Comparison of ENCODE assay signal across 8 cellular contexts in genomic region chr15:66401130-66402021, GRCh38. TPM values are rescaled to one million over a fixed set of nuclear protein-coding genes. Genes with fewer than 3 reads are reported as not detected.
A peak's percentile ranks its signal among the peaks of the same experiment; 100 is the strongest.
DNase-seq lines count a peak whose midpoint lies in the region; TF ChIP-seq lines count a peak whose summit lies in the region.
"Had no signal": no experiment of that assay in that cellular context is flagged by ENCODE, and none has a peak within 500 bp of the region (broad histone marks: within the 10 kb centered on the region; RNA-seq: fewer than 3 reads in every experiment).

No MANE protein-coding gene starts in this region.

- H3K27ac Mint-ChIP-seq in activated naive CD8-positive, alpha-beta T cell treated with anti-CD3 and anti-CD28 coated beads for 36 hours = peak overlapping the region; percentile 67
- no peak overlapping the region for H3K27ac Mint-ChIP-seq in neural crest cell (ENCODE audit: unreplicated experiment)
- H3K27ac Mint-ChIP-seq: progenitor cell of endocrine pancreas had no signal

- no peaks in the 10 kb centered on the region for H3K27me3 Mint-ChIP-seq in activated naive CD8-positive, alpha-beta T cell treated with anti-CD3 and anti-CD28 coated beads for 36 hours
- no peaks in the 10 kb centered on the region for H3K27me3 Mint-ChIP-seq in neural crest cell (ENCODE audit: low read depth)
- H3K27me3 Mint-ChIP-seq: progenitor cell of endocrine pancreas had no signal

- no peaks in the 10 kb centered on the region for H3K9me3 ChIP-seq in KOPT-K1 (ENCODE audit: insufficient read depth, low read length, poor library complexity, severe bottlenecking)
- no peaks in the 10 kb centered on the region for H3K9me3 ChIP-seq in HAP-1

- DNase-seq in activated naive CD8-positive, alpha-beta T cell treated with anti-CD3 and anti-CD28 coated beads for 36 hours = no peak
- DNase-seq in neural crest cell (ENCODE audit: low read depth, low spot score) (no peak), AML-193 (lab: John Stamatoyannopoulos, UW) (no peak), HAP-1 (ENCODE audit: low spot score in 2 of 2) (no peak), activated gamma-delta T cell (lab: John Stamatoyannopoulos, UW) (no peak)

- in situ Hi-C loops in HAP-1 (cut with MboI; ENCODE audit: low sequenced_read_pairs) = no loop called here

- peaks cover under 1% of the 10 kb centered on the region; the same call in 1 of the 2 replicates for H3K36me3 ChIP-seq in KOPT-K1 (ENCODE audit: insufficient read depth, low read length)
- peaks cover 3% of the 10 kb centered on the region; the same call in 1 of the 2 replicates for H3K36me3 ChIP-seq in HAP-1 (replicated peaks)

- no peaks in the 10 kb centered on the region for H3K27me3 ChIP-seq in HAP-1 (ENCODE audit: low read depth)

- H3K4me1 ChIP-seq in HAP-1 = peaks cover 5% of the 10 kb centered on the region

- TF ChIP-seq CTCF in GM12874 (IDR thresholded peaks at IDR 0.05; ENCODE audit: insufficient read depth, low read depth, low read length) = 0 out of 2 replicates have a peak, but pooled peaks have one; percentile 1
- no peak for TF ChIP-seq CTCF in neural crest cell (conservative IDR thresholded peaks at IDR 0.05)

- H3K9me3 Mint-ChIP-seq in activated naive CD8-positive, alpha-beta T cell treated with anti-CD3 and anti-CD28 coated beads for 36 hours = peaks cover under 1% of the 10 kb centered on the region
- H3K9me3 Mint-ChIP-seq in neural crest cell = no peaks in the 10 kb centered on the region

- H3K4me3 Mint-ChIP-seq in activated naive CD8-positive, alpha-beta T cell treated with anti-CD3 and anti-CD28 coated beads for 36 hours = peak overlapping the region; percentile 50
- peak overlapping the region; percentile 25 for H3K4me3 Mint-ChIP-seq in neural crest cell

- H3K36me3 Mint-ChIP-seq in activated naive CD8-positive, alpha-beta T cell treated with anti-CD3 and anti-CD28 coated beads for 36 hours = peaks cover 41% of the 10 kb centered on the region
- peaks cover 3% of the 10 kb centered on the region for H3K36me3 Mint-ChIP-seq in neural crest cell (ENCODE audit: low read depth)

- peaks cover 64% of the 10 kb centered on the region for H3K4me1 Mint-ChIP-seq in activated naive CD8-positive, alpha-beta T cell treated with anti-CD3 and anti-CD28 coated beads for 36 hours
- H3K4me1 Mint-ChIP-seq in neural crest cell = peaks cover 51% of the 10 kb centered on the region

- H3K4me3 ChIP-seq in HAP-1 = no peak overlapping the region

- peak overlapping the region; percentile 65 for H3K27ac ChIP-seq in KOPT-K1 (ENCODE audit: low read depth, low read length, poor library complexity, severe bottlenecking)

RNA-seq across cellular contexts. Expression of gene MAP2K1, which starts 14.7 kb away (rescaled TPM):
- 100 to 1,000 TPM; 103 to 108 TPM for total RNA-seq in activated naive CD8-positive, alpha-beta T cell treated with anti-CD3 and anti-CD28 coated beads for 36 hours
- 43.3 and 43.4 TPM in 2 replicates for total RNA-seq in neural crest cell

RNA-seq across cellular contexts. Expression of gene TIPIN, which starts 44.9 kb away (rescaled TPM):
- total RNA-seq in activated naive CD8-positive, alpha-beta T cell treated with anti-CD3 and anti-CD28 coated beads for 36 hours = 10 to 100 TPM; 78.4 to 78.7 TPM
- total RNA-seq in neural crest cell = 23.4 and 23.7 TPM in 2 replicates
